8 cellular contexts compared by ENCODE assay signal in the genomic region with DNA sequence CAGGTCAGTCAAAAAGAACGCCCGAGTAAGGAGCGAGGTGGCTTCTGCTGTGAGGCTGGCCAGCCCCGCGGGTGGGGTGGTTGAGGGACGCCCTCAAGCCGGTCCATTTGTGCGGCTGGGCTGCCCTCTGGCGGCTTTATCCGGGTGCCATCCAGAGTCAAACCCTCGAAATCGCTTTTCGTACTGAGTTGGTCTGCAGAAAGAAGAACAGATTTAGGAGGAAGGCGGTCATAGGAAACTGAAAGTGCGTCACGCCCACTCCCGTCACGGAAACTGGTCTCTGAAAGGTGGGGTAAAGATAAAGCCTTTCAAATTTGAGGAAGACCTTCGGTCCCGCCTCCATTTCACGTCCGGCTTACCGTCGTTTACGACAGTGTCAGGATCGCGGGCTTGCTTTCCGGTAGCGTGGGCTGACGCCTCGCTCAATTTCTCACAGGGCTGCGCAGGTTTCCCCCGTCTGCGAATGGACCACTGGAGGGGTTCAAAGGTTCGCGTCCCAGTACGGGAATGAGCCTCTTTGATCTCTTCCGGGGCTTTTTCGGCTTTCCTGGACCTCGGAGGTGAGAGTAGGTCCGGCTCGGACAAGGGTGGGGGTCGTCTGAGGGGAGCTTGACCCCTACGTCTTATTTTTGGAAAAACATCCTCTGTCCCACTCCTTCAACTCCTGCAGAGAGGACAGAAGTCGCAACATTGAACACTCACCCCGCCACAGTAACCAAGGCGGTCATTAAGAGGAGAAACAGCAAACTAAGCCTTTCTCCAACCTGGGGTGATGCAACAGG. TPM values are rescaled to one million over a fixed set of nuclear protein-coding genes. Genes with fewer than 3 reads are reported as not detected.
DNase-seq lines count a peak whose midpoint lies in the region; ATAC-seq and TF ChIP-seq lines count a peak whose summit lies in the region.

A gene (plus strand): TSS at position 413 of the 782 bp plus-strand sequence. CDS start 95 bp downstream, at position 508.

- H3K4me1 ChIP-seq in upper lobe of left lung = peaks cover 10 to 20% (median 17%) of the 10 kb centered on the region in 4 donors

- TF ChIP-seq EP300 in upper lobe of left lung (IDR thresholded peaks at IDR 0.05) = peak in 2 of 4 donors; percentile 36 to 64

- H3K4me3 Mint-ChIP-seq in activated naive CD8-positive, alpha-beta T cell treated with anti-CD3 and anti-CD28 coated beads, Interleukin-2, amount 50 U/mL, for 24 hours = peak within 1 kb of the TSS; percentile 98

- peaks cover 8 to 57% (median 42%) of the 10 kb centered on the region in 4 donors for H3K36me3 ChIP-seq in upper lobe of left lung

- no peaks in the 10 kb centered on the region for H3K9me3 Mint-ChIP-seq in activated naive CD8-positive, alpha-beta T cell treated with anti-CD3 and anti-CD28 coated beads, Interleukin-2, amount 50 U/mL, for 24 hours

- H3K4me3 ChIP-seq in GM12865 (ENCODE audit: low read depth, low read length) (peak within 1 kb of the TSS; percentile 77), upper lobe of left lung (peak within 1 kb of the TSS; percentile 64 to 93 (median 79))

- H3K27ac Mint-ChIP-seq in activated naive CD8-positive, alpha-beta T cell treated with anti-CD3 and anti-CD28 coated beads, Interleukin-2, amount 50 U/mL, for 24 hours = peak within 1 kb of the TSS; percentile 94

- no peaks in the 10 kb centered on the region for H3K9me3 ChIP-seq in upper lobe of left lung

- peak within 1 kb of the TSS; percentile 88 to 93 (median 90) for H3K27ac ChIP-seq in upper lobe of left lung

- TF ChIP-seq CTCF in GM12865 (IDR thresholded peaks at IDR 0.05; ENCODE audit: insufficient read depth, low read depth, low read length, missing control alignments) (peak; percentile 73), upper lobe of left lung (IDR thresholded peaks at IDR 0.05) (peak; percentile 71 to 96 (median 84))

- DNase-seq in GM12865 (ENCODE audit: low read depth) = peak; percentile 99
- DNase-seq in NCI-H128 (lab: John Stamatoyannopoulos, UW; ENCODE audit: unreplicated experiment) = peak; percentile 97
- peak; percentile 81 to 91 for DNase-seq in SW 1271 (lab: John Stamatoyannopoulos, UW)
- peak; percentile 98 for DNase-seq in activated naive CD8-positive, alpha-beta T cell treated with anti-CD3 and anti-CD28 coated beads, Interleukin-2, amount 50 U/mL, for 24 hours
- peak; percentile 97 for DNase-seq in cardiac septum (ENCODE audit: low spot score)
- peak; percentile 93 for DNase-seq in pons (ENCODE audit: low spot score)
- DNase-seq in upper lobe of left lung = peak; percentile 92 to 94

- 0% methylated on average over 36 to 47 of the region's 47 CpGs for WGBS in upper lobe of left lung, 2 donors

- peak in 2 of 4 donors; percentile 80 to 81 for TF ChIP-seq POLR2A in upper lobe of left lung (IDR thresholded peaks at IDR 0.05)

- intact Hi-C loops in cardiac septum (cut with DNase I) = loop anchor here (1.0 to 10.0 kb wide), 5 partner anchors 50 to 278 kb away; a partner anchor contains a TSS

- ATAC-seq in HG02678 (IDR thresholded peaks at IDR 0.05; ENCODE audit: unreplicated experiment) = peak; percentile 83
- ATAC-seq in activated naive CD8-positive, alpha-beta T cell treated with anti-CD3 and anti-CD28 coated beads, Interleukin-2, amount 50 U/mL, for 24 hours = peak; percentile 93
- ATAC-seq in upper lobe of left lung (ENCODE audit: low FRiP score in 2 of 2) = peak; percentile 97

- H3K27me3 Mint-ChIP-seq in activated naive CD8-positive, alpha-beta T cell treated with anti-CD3 and anti-CD28 coated beads, Interleukin-2, amount 50 U/mL, for 24 hours = peaks cover 2% of the 10 kb centered on the region

- peaks cover 59% of the 10 kb centered on the region for H3K36me3 Mint-ChIP-seq in activated naive CD8-positive, alpha-beta T cell treated with anti-CD3 and anti-CD28 coated beads, Interleukin-2, amount 50 U/mL, for 24 hours (ENCODE audit: low read depth)

- no peaks in the 10 kb centered on the region for H3K27me3 ChIP-seq in upper lobe of left lung

- H3K4me1 Mint-ChIP-seq in activated naive CD8-positive, alpha-beta T cell treated with anti-CD3 and anti-CD28 coated beads, Interleukin-2, amount 50 U/mL, for 24 hours = peaks cover 54% of the 10 kb centered on the region

RNA-seq across cellular contexts. Expression of the gene that starts here (rescaled TPM):
- total RNA-seq in cardiac septum = 132 TPM
- total RNA-seq in upper lobe of left lung = 10 to 100 TPM; 48.6 to 98.8 (median 79.7) TPM

Comparison
In these comparisons a context has a peak if more than half of its experiments do, and no peak if none do; other contexts are left out.
1. Peak in every context shown above with its lines: DNase-seq, ATAC-seq, H3K4me3 ChIP-seq and H3K27ac ChIP-seq.